25 cellular contexts compared by ENCODE assay signal in genomic region chr19:41288898-41289505, GRCh38. TPM values are rescaled to one million over a fixed set of nuclear protein-coding genes. Genes with fewer than 3 reads are reported as not detected.
A peak's percentile ranks its signal among the peaks of the same experiment; 100 is the strongest.
DNase-seq lines count a peak whose midpoint lies in the region; ATAC-seq and TF ChIP-seq lines count a peak whose summit lies in the region.
"Had no signal": no experiment of that assay in that cellular context is flagged by ENCODE, and none has a peak within 500 bp of the region (broad histone marks: within the 10 kb centered on the region; RNA-seq: fewer than 3 reads in every experiment).

No MANE protein-coding gene starts in this region.

- H3K36me3 ChIP-seq in CD8-positive, alpha-beta memory T cell (ENCODE audit: insufficient read depth, low read length) = peaks cover 65% of the 10 kb centered on the region
- H3K36me3 ChIP-seq in esophagus muscularis mucosa = peaks cover 63 to 100% (median 99%) of the 10 kb centered on the region in 4 donors

- TF ChIP-seq POLR2A in esophagus muscularis mucosa (IDR thresholded peaks at IDR 0.05; ENCODE audit: low read depth) = no peak

- no peaks in the 10 kb centered on the region for H3K9me3 ChIP-seq in CD8-positive, alpha-beta memory T cell (ENCODE audit: low read length)
- no peaks in the 10 kb centered on the region for H3K9me3 ChIP-seq in esophagus muscularis mucosa
- H3K9me3 ChIP-seq: gastrocnemius medialis had no signal

- H3K4me1 ChIP-seq in CD8-positive, alpha-beta memory T cell (ENCODE audit: insufficient read depth, low read length) = peaks cover 5% of the 10 kb centered on the region
- peaks cover 0 to 4% (median 0%) of the 10 kb centered on the region in 4 donors for H3K4me1 ChIP-seq in esophagus muscularis mucosa
- H3K4me1 ChIP-seq: gastrocnemius medialis had no signal

- POLR2A ChIA-PET in activated CD4-positive, alpha-beta memory T cell treated with anti-CD3 and anti-CD28 coated beads for 36 hours (lab: Charles Lee) = interaction anchor here (1.1 kb wide), 1 partner anchor 27 kb away, joined by 3 read pairs; no protein-coding TSS in a partner anchor
- POLR2A ChIA-PET in activated CD4-positive, alpha-beta memory T cell treated with anti-CD3 and anti-CD28 coated beads, Interleukin-2, amount 10 ng/mL, durations not matched to agents 7 days and 5 days (lab: Charles Lee) = interaction anchor here (1.6 to 2.3 kb wide), 2 partner anchors 14 to 20 kb away, joined by 7 read pairs; no protein-coding TSS in a partner anchor
- POLR2A ChIA-PET in CD8-positive, alpha-beta memory T cell (lab: Charles Lee) = no interaction called here
- POLR2A ChIA-PET in WTC11 (lab: Charles Lee) = interaction anchor here (1.1 kb wide), 2 partner anchors 13 to 63 kb away, joined by 3 to 7 read pairs; no protein-coding TSS in a partner anchor

- no peak overlapping the region for H3K27ac ChIP-seq in CD8-positive, alpha-beta memory T cell (ENCODE audit: low read depth, low read length)
- no peak overlapping the region for H3K27ac ChIP-seq in esophagus muscularis mucosa (replicated peaks in 1 of 4)
- H3K27ac ChIP-seq: gastrocnemius medialis, RWPE1 had no signal

- no peak for TF ChIP-seq EP300 in esophagus muscularis mucosa (IDR thresholded peaks at IDR 0.05)

- H3K27me3 Mint-ChIP-seq in activated CD4-positive, alpha-beta memory T cell treated with anti-CD3 and anti-CD28 coated beads for 36 hours = no peaks in the 10 kb centered on the region
- H3K27me3 Mint-ChIP-seq in activated CD4-positive, alpha-beta memory T cell treated with anti-CD3 and anti-CD28 coated beads, Interleukin-2, amount 10 ng/mL, durations not matched to agents 7 days and 5 days = no peaks in the 10 kb centered on the region
- no peaks in the 10 kb centered on the region for H3K27me3 Mint-ChIP-seq in CD8-positive, alpha-beta memory T cell
- no peaks in the 10 kb centered on the region for H3K27me3 Mint-ChIP-seq in WTC11 (ENCODE audit: low read depth)
- no peaks in the 10 kb centered on the region for H3K27me3 Mint-ChIP-seq in memory B cell
- H3K27me3 Mint-ChIP-seq: stimulated activated naive CD8-positive, alpha-beta T cell treated with anti-CD3 and anti-CD28 coated beads, Interleukin-15, Interleukin-2, amounts not matched to agents 100 ng/mL and 50 ng/mL, for 24 hours had no signal

- no peak for DNase-seq in activated CD4-positive, alpha-beta memory T cell treated with anti-CD3 and anti-CD28 coated beads for 36 hours
- DNase-seq in activated CD4-positive, alpha-beta memory T cell treated with anti-CD3 and anti-CD28 coated beads, Interleukin-2, amount 10 ng/mL, durations not matched to agents 7 days and 5 days = no peak
- DNase-seq in CD8-positive, alpha-beta memory T cell = no peak
- DNase-seq in WTC11 (ENCODE audit: low spot score) (no peak), memory B cell (ENCODE audit: low spot score in 2 of 2) (no peak), NCI-H1694 treated with DMSO at 0.1 percent for 48 hours (lab: John Stamatoyannopoulos, UW) (no peak), esophagus muscularis mucosa (ENCODE audit: extremely low spot score) (no peak)
- DNase-seq: activated CD4-positive, alpha-beta T cell treated with anti-CD3 and anti-CD28 coated beads for 1 hour; activated naive CD4-positive, alpha-beta T cell; activated T-cell treated with anti-CD3 and anti-CD28 coated beads, Interleukin-2, amount 50 U/mL, for 72 hours; AML-193; anterior cingulate cortex; cortex of kidney; DMS153; gastrocnemius medialis; hippocampal formation; mesenchymal stem cell; NCI-H1436; NCI-H446 treated with DMSO at 0.1 percent for 48 hours; stimulated activated CD4-positive, alpha-beta T cell treated with anti-CD3 and anti-CD28 coated beads, Interleukin-15, amount 100 ng/mL, for 24 hours had no signal

- CTCF ChIA-PET in activated CD4-positive, alpha-beta memory T cell treated with anti-CD3 and anti-CD28 coated beads for 36 hours (lab: Charles Lee) = interaction anchor here (1.2 kb wide), 1 partner anchor 14 kb away, joined by 4 read pairs; no protein-coding TSS in a partner anchor
- CTCF ChIA-PET in activated CD4-positive, alpha-beta memory T cell treated with anti-CD3 and anti-CD28 coated beads, Interleukin-2, amount 10 ng/mL, durations not matched to agents 7 days and 5 days (lab: Charles Lee) = interaction anchor here (1.1 to 1.7 kb wide), 3 partner anchors 10 to 25 kb away, joined by 3 to 5 read pairs (median 4); partner anchors contain the start of gene HNRNPUL1
- CTCF ChIA-PET in CD8-positive, alpha-beta memory T cell (lab: Charles Lee) = interaction anchor here (0.6 to 1.3 kb wide), 6 partner anchors 19 to 147 kb away, joined by 3 to 4 read pairs (median 3); partner anchors contain the start of gene CCDC97
- CTCF ChIA-PET in WTC11 (lab: Charles Lee) = interaction anchor here (0.5 to 1.6 kb wide), 4 partner anchors 20 to 464 kb away, joined by 3 to 7 read pairs (median 4); no protein-coding TSS in a partner anchor

- ATAC-seq in WTC11 (peak; percentile 55), memory B cell (ENCODE audit: low read depth) (no peak), HG03520 (IDR thresholded peaks at IDR 0.05; ENCODE audit: unreplicated experiment) (no peak)
- ATAC-seq: activated T-cell treated with anti-CD3 and anti-CD28 coated beads, Interleukin-2, amount 50 U/mL, for 72 hours; gastrocnemius medialis; HCT116; left lobe of liver had no signal

- peak overlapping the region; percentile 38 for H3K27ac Mint-ChIP-seq in activated CD4-positive, alpha-beta memory T cell treated with anti-CD3 and anti-CD28 coated beads for 36 hours
- no peak overlapping the region for H3K27ac Mint-ChIP-seq in activated CD4-positive, alpha-beta memory T cell treated with anti-CD3 and anti-CD28 coated beads, Interleukin-2, amount 10 ng/mL, durations not matched to agents 7 days and 5 days
- peak overlapping the region; percentile 12 to 77 (median 56) for H3K27ac Mint-ChIP-seq in CD8-positive, alpha-beta memory T cell
- H3K27ac Mint-ChIP-seq in WTC11 = peak overlapping the region; percentile 79
- peak overlapping the region; percentile 38 for H3K27ac Mint-ChIP-seq in memory B cell
- H3K27ac Mint-ChIP-seq: activated T-cell treated with anti-CD3 and anti-CD28 coated beads, Interleukin-2, amount 50 U/mL, for 72 hours; stimulated activated naive CD8-positive, alpha-beta T cell treated with anti-CD3 and anti-CD28 coated beads, Interleukin-15, Interleukin-2, amounts not matched to agents 100 ng/mL and 50 ng/mL, for 24 hours had no signal

- intact Hi-C loops in activated CD4-positive, alpha-beta memory T cell treated with anti-CD3 and anti-CD28 coated beads for 36 hours (cut with micrococcal nuclease) = no loop called here
- intact Hi-C loops in esophagus muscularis mucosa (cut with DNase I) = no loop called here

- WGBS in esophagus muscularis mucosa = 63% methylated on average over 1 of the region's 1 CpG

- peaks cover 54% of the 10 kb centered on the region for H3K36me3 Mint-ChIP-seq in activated CD4-positive, alpha-beta memory T cell treated with anti-CD3 and anti-CD28 coated beads for 36 hours
- H3K36me3 Mint-ChIP-seq in activated CD4-positive, alpha-beta memory T cell treated with anti-CD3 and anti-CD28 coated beads, Interleukin-2, amount 10 ng/mL, durations not matched to agents 7 days and 5 days (ENCODE audit: low read depth) = peaks cover 76% of the 10 kb centered on the region
- H3K36me3 Mint-ChIP-seq in CD8-positive, alpha-beta memory T cell = peaks cover 9 to 88% (median 23%) of the 10 kb centered on the region in 3 donors
- H3K36me3 Mint-ChIP-seq in WTC11 (peaks cover 81% of the 10 kb centered on the region), memory B cell (peaks cover 27% of the 10 kb centered on the region)

- TF ChIP-seq CTCF in WTC11 (IDR thresholded peaks at IDR 0.05) = no peak
- TF ChIP-seq CTCF in esophagus muscularis mucosa (IDR thresholded peaks at IDR 0.05) = no peak

- H3K4me1 Mint-ChIP-seq in activated CD4-positive, alpha-beta memory T cell treated with anti-CD3 and anti-CD28 coated beads for 36 hours (ENCODE audit: low read depth) = peaks cover 4% of the 10 kb centered on the region
- peaks cover 6% of the 10 kb centered on the region for H3K4me1 Mint-ChIP-seq in activated CD4-positive, alpha-beta memory T cell treated with anti-CD3 and anti-CD28 coated beads, Interleukin-2, amount 10 ng/mL, durations not matched to agents 7 days and 5 days
- H3K4me1 Mint-ChIP-seq in CD8-positive, alpha-beta memory T cell = peaks cover 8 to 23% (median 14%) of the 10 kb centered on the region in 3 donors
- H3K4me1 Mint-ChIP-seq in WTC11 (peaks cover 26% of the 10 kb centered on the region), memory B cell (no peaks in the 10 kb centered on the region)

- H3K9me3 Mint-ChIP-seq in activated CD4-positive, alpha-beta memory T cell treated with anti-CD3 and anti-CD28 coated beads for 36 hours = no peaks in the 10 kb centered on the region
- H3K9me3 Mint-ChIP-seq in activated CD4-positive, alpha-beta memory T cell treated with anti-CD3 and anti-CD28 coated beads, Interleukin-2, amount 10 ng/mL, durations not matched to agents 7 days and 5 days = no peaks in the 10 kb centered on the region
- no peaks in the 10 kb centered on the region for H3K9me3 Mint-ChIP-seq in CD8-positive, alpha-beta memory T cell
- H3K9me3 Mint-ChIP-seq in WTC11 = no peaks in the 10 kb centered on the region
- H3K9me3 Mint-ChIP-seq in memory B cell = no peaks in the 10 kb centered on the region
- H3K9me3 Mint-ChIP-seq: activated T-cell treated with anti-CD3 and anti-CD28 coated beads, Interleukin-2, amount 50 U/mL, for 72 hours; stimulated activated naive CD8-positive, alpha-beta T cell treated with anti-CD3 and anti-CD28 coated beads, Interleukin-15, Interleukin-2, amounts not matched to agents 100 ng/mL and 50 ng/mL, for 24 hours had no signal

- no peaks in the 10 kb centered on the region for H3K27me3 ChIP-seq in CD8-positive, alpha-beta memory T cell (ENCODE audit: insufficient read depth, low read length, poor library complexity, severe bottlenecking)
- no peaks in the 10 kb centered on the region for H3K27me3 ChIP-seq in esophagus muscularis mucosa
- H3K27me3 ChIP-seq: gastrocnemius medialis had no signal

- H3K4me3 ChIP-seq in CD8-positive, alpha-beta memory T cell (ENCODE audit: low read length) = no peak overlapping the region
- no peak overlapping the region for H3K4me3 ChIP-seq in esophagus muscularis mucosa
- H3K4me3 ChIP-seq: gastrocnemius medialis had no signal

- H3K4me3 Mint-ChIP-seq in activated CD4-positive, alpha-beta memory T cell treated with anti-CD3 and anti-CD28 coated beads for 36 hours = no peak overlapping the region
- no peak overlapping the region for H3K4me3 Mint-ChIP-seq in activated CD4-positive, alpha-beta memory T cell treated with anti-CD3 and anti-CD28 coated beads, Interleukin-2, amount 10 ng/mL, durations not matched to agents 7 days and 5 days
- H3K4me3 Mint-ChIP-seq in CD8-positive, alpha-beta memory T cell = no peak overlapping the region
- H3K4me3 Mint-ChIP-seq in WTC11 = peak overlapping the region; percentile 34
- no peak overlapping the region for H3K4me3 Mint-ChIP-seq in memory B cell
- H3K4me3 Mint-ChIP-seq: activated T-cell treated with anti-CD3 and anti-CD28 coated beads, Interleukin-2, amount 50 U/mL, for 72 hours; stimulated activated naive CD8-positive, alpha-beta T cell treated with anti-CD3 and anti-CD28 coated beads, Interleukin-15, Interleukin-2, amounts not matched to agents 100 ng/mL and 50 ng/mL, for 24 hours had no signal

RNA-seq across cellular contexts. Expression of gene CCDC97, which starts 21.0 kb away (rescaled TPM):
- 10 to 100 TPM; 20.5 to 23.4 TPM for total RNA-seq in activated CD4-positive, alpha-beta memory T cell treated with anti-CD3 and anti-CD28 coated beads for 36 hours
- 10 to 100 TPM; 43.0 to 43.4 TPM for total RNA-seq in activated CD4-positive, alpha-beta memory T cell treated with anti-CD3 and anti-CD28 coated beads, Interleukin-2, amount 10 ng/mL, durations not matched to agents 7 days and 5 days
- 10 to 100 TPM; 31.7 to 32.1 TPM for total RNA-seq in CD8-positive, alpha-beta memory T cell
- 29.7 TPM for polyA plus RNA-seq in CD8-positive, alpha-beta memory T cell
- total RNA-seq in WTC11 (2021) (29.7 to 31.4 TPM (median 30.8 TPM) in 3 replicates), esophagus muscularis mucosa (10 to 100 TPM; 11.6 to 21.2 (median 14.8) TPM)

RNA-seq across cellular contexts. Expression of gene HNRNPUL1, which starts 24.8 kb away (rescaled TPM):
- total RNA-seq in activated CD4-positive, alpha-beta memory T cell treated with anti-CD3 and anti-CD28 coated beads for 36 hours = 100 to 1,000 TPM; 290 to 295 TPM
- 100 to 1,000 TPM; 373 to 398 TPM for total RNA-seq in activated CD4-positive, alpha-beta memory T cell treated with anti-CD3 and anti-CD28 coated beads, Interleukin-2, amount 10 ng/mL, durations not matched to agents 7 days and 5 days
- 100 to 1,000 TPM; 270 to 279 TPM for total RNA-seq in CD8-positive, alpha-beta memory T cell
- 100 TPM for polyA plus RNA-seq in CD8-positive, alpha-beta memory T cell
- total RNA-seq in WTC11 (2021) (246 to 282 TPM (median 257 TPM) in 3 replicates), esophagus muscularis mucosa (100 to 1,000 TPM; 148 to 207 (median 179) TPM)
